ENCODE assay signal across 24 cellular contexts in genomic region chr18:79692056-79692455, GRCh38.
"Had no signal": no experiment of that assay in that cellular context is flagged by ENCODE, and none has a peak within 500 bp of the region (broad histone marks: within the 10 kb centered on the region; RNA-seq: fewer than 3 reads in every experiment).

No MANE protein-coding gene starts in this region.

- H3K4me1 ChIP-seq: gastroesophageal sphincter, psoas muscle, right atrium auricular region had no signal

- ATAC-seq: activated CD8-positive, alpha-beta T cell treated with anti-CD3 and anti-CD28 coated beads, Interleukin-2, amount 10 ng/mL, durations not matched to agents 7 days and 5 days; gastroesophageal sphincter; heart left ventricle; left colon; psoas muscle; SK-N-SH treated with all-trans-retinoic acid at 6 μM for 48 hours; stimulated activated naive CD8-positive, alpha-beta T cell treated with anti-CD3 and anti-CD28 coated beads, Interleukin-15, amount 100 ng/mL, for 72 hours had no signal

- H3K27ac Mint-ChIP-seq: activated CD8-positive, alpha-beta T cell treated with anti-CD3 and anti-CD28 coated beads, Interleukin-2, amount 10 ng/mL, durations not matched to agents 7 days and 5 days; activated naive CD4-positive, alpha-beta T cell treated with anti-CD3 and anti-CD28 coated beads, Interleukin-2, amount 50 U/mL, for 24 hours; activated T-helper 2 cell treated with anti-CD3 and anti-CD28 coated beads, Interferon-gamma antibody, Interleukin-2, Interleukin-4, amounts not matched to agents 10 μg/mL and 5 μg/mL and 100 μg/mL, durations not matched to agents 14 hours and 24 hours and 36 hours; memory B cell; T-helper 2 cell treated with Interferon-gamma antibody and Interleukin-4, amounts not matched to agents 5 μg/mL and 100 μg/mL, for 36 hours had no signal

- H3K4me3 Mint-ChIP-seq: activated CD8-positive, alpha-beta T cell treated with anti-CD3 and anti-CD28 coated beads, Interleukin-2, amount 10 ng/mL, durations not matched to agents 7 days and 5 days; activated naive CD4-positive, alpha-beta T cell treated with anti-CD3 and anti-CD28 coated beads, Interleukin-2, amount 50 U/mL, for 24 hours; brain; memory B cell; stimulated activated naive CD8-positive, alpha-beta T cell treated with anti-CD3 and anti-CD28 coated beads, Interleukin-15, amount 100 ng/mL, for 72 hours; T-helper 2 cell treated with Interferon-gamma antibody and Interleukin-4, amounts not matched to agents 5 μg/mL and 100 μg/mL, for 36 hours had no signal

- H3K4me3 ChIP-seq: dorsolateral prefrontal cortex, gastroesophageal sphincter, heart left ventricle, psoas muscle, right atrium auricular region, suprapubic skin, tibial nerve had no signal

- DNase-seq: activated CD4-positive, alpha-beta T cell treated with anti-CD3 and anti-CD28 coated beads, Interleukin-2, amount 50 U/mL, for 1 hour; activated CD4-positive, CD25-positive, alpha-beta regulatory T cell treated with anti-CD3 and anti-CD28 coated beads, Interleukin-2, amount 50 U/mL, for 72 hours; activated CD8-positive, alpha-beta T cell treated with anti-CD3 and anti-CD28 coated beads, Interleukin-2, amount 10 ng/mL, durations not matched to agents 7 days and 5 days; dorsolateral prefrontal cortex; heart left ventricle; islet precursor cell; left colon; psoas muscle; stimulated activated CD4-positive, alpha-beta T cell treated with anti-CD3 and anti-CD28 coated beads, Interleukin-4, amount 100 ng/mL, for 4 hours; stimulated activated naive CD8-positive, alpha-beta T cell treated with anti-CD3 and anti-CD28 coated beads, Interleukin-15, amount 100 ng/mL, for 72 hours; WERI-Rb-1 had no signal

- H3K36me3 Mint-ChIP-seq: activated naive CD4-positive, alpha-beta T cell treated with anti-CD3 and anti-CD28 coated beads, Interleukin-2, amount 50 U/mL, for 24 hours had no signal

- FAIRE-seq: TTC549, urothelium cell line had no signal

- H3K27me3 ChIP-seq: dorsolateral prefrontal cortex, gastroesophageal sphincter, heart left ventricle, right atrium auricular region, suprapubic skin, tibial nerve had no signal

- H3K9me3 ChIP-seq: gastroesophageal sphincter, heart left ventricle, psoas muscle, right atrium auricular region, suprapubic skin, tibial nerve had no signal

- H3K9me3 Mint-ChIP-seq: activated naive CD4-positive, alpha-beta T cell treated with anti-CD3 and anti-CD28 coated beads, Interleukin-2, amount 50 U/mL, for 24 hours; activated T-helper 2 cell treated with anti-CD3 and anti-CD28 coated beads, Interferon-gamma antibody, Interleukin-2, Interleukin-4, amounts not matched to agents 10 μg/mL and 5 μg/mL and 100 μg/mL, durations not matched to agents 14 hours and 24 hours and 36 hours; brain; memory B cell; stimulated activated naive CD8-positive, alpha-beta T cell treated with anti-CD3 and anti-CD28 coated beads, Interleukin-15, amount 100 ng/mL, for 72 hours; T-helper 2 cell treated with Interferon-gamma antibody and Interleukin-4, amounts not matched to agents 5 μg/mL and 100 μg/mL, for 36 hours had no signal

- H3K27me3 Mint-ChIP-seq: activated naive CD4-positive, alpha-beta T cell treated with anti-CD3 and anti-CD28 coated beads, Interleukin-2, amount 50 U/mL, for 24 hours; brain; memory B cell; stimulated activated naive CD8-positive, alpha-beta T cell treated with anti-CD3 and anti-CD28 coated beads, Interleukin-15, amount 100 ng/mL, for 72 hours had no signal

- H3K27ac ChIP-seq: dorsolateral prefrontal cortex, epithelial cell of prostate, gastroesophageal sphincter, heart left ventricle, psoas muscle, right atrium auricular region, suprapubic skin, tibial nerve, WERI-Rb-1 had no signal
